ENCODE assay signal across 27 cellular contexts in the genomic region with DNA sequence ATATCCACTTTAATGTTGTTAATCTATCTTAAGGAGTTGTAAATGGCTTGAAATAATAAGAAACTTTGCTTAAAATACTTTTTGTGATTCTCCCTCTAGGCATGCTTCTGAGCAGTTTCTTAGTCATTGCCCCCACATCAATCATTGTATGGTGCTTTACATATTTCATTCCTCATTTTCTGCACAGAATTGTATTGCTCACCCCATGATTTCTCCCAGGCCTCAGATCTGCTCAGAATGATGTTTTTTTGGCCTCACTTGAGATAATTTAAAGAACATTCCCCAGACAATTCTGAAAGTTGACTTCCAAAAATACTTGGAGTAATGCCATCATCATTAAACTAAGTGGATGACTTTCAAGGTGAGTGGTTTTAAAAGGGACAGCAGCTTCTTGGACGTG.
A peak's percentile ranks its signal among the peaks of the same experiment; 100 is the strongest.
DNase-seq lines count a peak whose midpoint lies in the region; ATAC-seq, FAIRE-seq and TF ChIP-seq lines count a peak whose summit lies in the region.
"Had no signal": no experiment of that assay in that cellular context is flagged by ENCODE, and none has a peak within 500 bp of the region (broad histone marks: within the 10 kb centered on the region; RNA-seq: fewer than 3 reads in every experiment).

No MANE protein-coding gene starts in this region.

- BruUV-seq in PC-3 (replicated peaks; lab: Mats Ljungman, UMichigan): no TSS peak

- CTCF ChIA-PET in PC-3 (lab: Charles Lee): no interaction called here

- intact Hi-C loops in PC-3 (cut with micrococcal nuclease) (no loop called here), esophagus muscularis mucosa (cut with DNase I) (no loop called here), pancreas (cut with DNase I) (no loop called here)

- H3K36me3 Mint-ChIP-seq in nephron (ENCODE audit: low read depth): no peaks in the 10 kb centered on the region
- H3K36me3 Mint-ChIP-seq: activated naive CD4-positive, alpha-beta T cell treated with anti-CD3 and anti-CD28 coated beads, Interleukin-2, amount 50 U/mL, for 72 hours had no signal

- H3K4me1 ChIP-seq in PC-3 (ENCODE audit: insufficient read depth, low read length) (peaks cover 13% of the 10 kb centered on the region), esophagus muscularis mucosa (peaks cover 0 to 32% (median 17%) of the 10 kb centered on the region in 4 donors), pancreas (no peaks in the 10 kb centered on the region)
- H3K4me1 ChIP-seq: body of pancreas, stomach had no signal

- ATAC-seq in PC-3 (peak; percentile 85), SK-N-SH treated with all-trans-retinoic acid at 6 μM for 48 hours (no peak), GM19455 (IDR thresholded peaks at IDR 0.05; ENCODE audit: unreplicated experiment) (no peak), pancreas (no peak)
- ATAC-seq: activated naive CD4-positive, alpha-beta T cell treated with anti-CD3 and anti-CD28 coated beads, Interleukin-2, amount 50 U/mL, for 72 hours; activated T-helper 17 cell treated with anti-CD3 and anti-CD28 coated beads, Interleukin-2, amount 50 U/mL, for 72 hours; body of pancreas; GM23338 had no signal

- DNase-seq in H54 (ENCODE audit: insufficient read length, low spot score) (no peak), PC-3 (peak; percentile 55), esophagus muscularis mucosa (ENCODE audit: extremely low spot score) (no peak), GM12891 (ENCODE audit: insufficient read length, low spot score) (no peak), pancreas (no peak)
- DNase-seq: activated CD4-positive, alpha-beta T cell treated with anti-CD3 and anti-CD28 coated beads, Interleukin-2, amount 50 U/mL, for 48 hours; activated CD4-positive, CD25-positive, alpha-beta regulatory T cell; activated CD8-positive, alpha-beta memory T cell treated with anti-CD3 and anti-CD28 coated beads, Interleukin-2, amount 50 U/mL, for 4 hours; body of pancreas; effector CD4-positive, alpha-beta T cell; erythroblast; GDM1; islet precursor cell; Karpas-422; MV-4-11; NCI-H187; SHP77 treated with DMSO at 0.1 percent for 48 hours; stomach; trophoblast cell had no signal

- no peaks in the 10 kb centered on the region for H3K79me2 ChIP-seq in PC-3 (ENCODE audit: low read length)

- TF ChIP-seq POLR2A in H54 (IDR thresholded peaks at IDR 0.05; ENCODE audit: low read depth, low read length): no peak
- TF ChIP-seq POLR2A in esophagus muscularis mucosa (IDR thresholded peaks at IDR 0.05; ENCODE audit: low read depth): no peak
- TF ChIP-seq POLR2A in GM12891 (IDR thresholded peaks at IDR 0.05; ENCODE audit: low read depth, low read length): no peak

- H3K27ac ChIP-seq in PC-3 (ENCODE audit: low read length) (no peak overlapping the region), esophagus muscularis mucosa (replicated peaks in 1 of 4) (peak overlapping the region in 3 of 4 donors; percentile 1 to 40 (median 1)), pancreas (no peak overlapping the region)
- H3K27ac ChIP-seq: body of pancreas, stomach had no signal

- peak overlapping the region in 2 of 3 experiments; percentile 6 to 10 for H3K27ac Mint-ChIP-seq in nephron
- H3K27ac Mint-ChIP-seq: activated naive CD4-positive, alpha-beta T cell treated with anti-CD3 and anti-CD28 coated beads, Interleukin-2, amount 50 U/mL, for 72 hours; activated T-helper 17 cell treated with anti-CD3 and anti-CD28 coated beads, Interleukin-2, amount 50 U/mL, for 72 hours; GM23338 had no signal

- TF ChIP-seq EP300 in esophagus muscularis mucosa (IDR thresholded peaks at IDR 0.05): no peak

- H3K27me3 ChIP-seq in PC-3 (ENCODE audit: low read length): no peaks in the 10 kb centered on the region
- H3K27me3 ChIP-seq in esophagus muscularis mucosa: no peaks in the 10 kb centered on the region
- no peaks in the 10 kb centered on the region for H3K27me3 ChIP-seq in pancreas
- H3K27me3 ChIP-seq: body of pancreas, stomach had no signal

- H3K9me3 ChIP-seq in PC-3 (ENCODE audit: low read length) (no peaks in the 10 kb centered on the region), esophagus muscularis mucosa (no peaks in the 10 kb centered on the region), pancreas (no peaks in the 10 kb centered on the region)
- H3K9me3 ChIP-seq: body of pancreas, stomach had no signal

- no peaks in the 10 kb centered on the region for H3K9me3 Mint-ChIP-seq in nephron
- H3K9me3 Mint-ChIP-seq: activated naive CD4-positive, alpha-beta T cell treated with anti-CD3 and anti-CD28 coated beads, Interleukin-2, amount 50 U/mL, for 72 hours; activated T-helper 17 cell treated with anti-CD3 and anti-CD28 coated beads, Interleukin-2, amount 50 U/mL, for 72 hours; GM23338 had no signal

- WGBS in esophagus muscularis mucosa: 42% methylated on average over 1 of the region's 1 CpG
- 41 to 55% methylated on average over 1 of the region's 1 CpG for WGBS in pancreas, 2 donors

- no peak overlapping the region for H3K4me2 ChIP-seq in PC-3 (ENCODE audit: low read length)
- H3K4me2 ChIP-seq: GM23338 had no signal

- POLR2A ChIA-PET in PC-3 (lab: Charles Lee; ENCODE audit: unreplicated experiment): no interaction called here

- H3K36me3 ChIP-seq in PC-3 (ENCODE audit: low read depth, low read length): no peaks in the 10 kb centered on the region
- H3K36me3 ChIP-seq in esophagus muscularis mucosa: no peaks in the 10 kb centered on the region
- no peaks in the 10 kb centered on the region for H3K36me3 ChIP-seq in pancreas
- H3K36me3 ChIP-seq: stomach had no signal

- no peak for TF ChIP-seq CTCF in PC-3 (conservative IDR thresholded peaks at IDR 0.05; ENCODE audit: low read depth, low read length)
- no peak for TF ChIP-seq CTCF in esophagus muscularis mucosa (IDR thresholded peaks at IDR 0.05)
- no peak for TF ChIP-seq CTCF in nephron (IDR thresholded peaks at IDR 0.05; ENCODE audit: unreplicated experiment in 3 of 3)
- TF ChIP-seq CTCF in pancreas (IDR thresholded peaks at IDR 0.05): no peak

- H3K4me1 Mint-ChIP-seq in nephron: peaks cover 6% of the 10 kb centered on the region
- H3K4me1 Mint-ChIP-seq: activated T-helper 17 cell treated with anti-CD3 and anti-CD28 coated beads, Interleukin-2, amount 50 U/mL, for 72 hours; GM23338 had no signal

- no peak overlapping the region for H2AFZ ChIP-seq in PC-3 (ENCODE audit: low read length)
- H2AFZ ChIP-seq: GM23338 had no signal

- H3K27me3 Mint-ChIP-seq in nephron (ENCODE audit: low read depth): no peaks in the 10 kb centered on the region

- no peaks in the 10 kb centered on the region for H3K9me2 ChIP-seq in PC-3 (replicated peaks; ENCODE audit: low read length)

- FAIRE-seq in H54 (lab: Jason Lieb, UNC) (peak; percentile 55), GM12891 (lab: Jason Lieb, UNC) (no peak), pancreas (lab: Jason Lieb, UNC) (no peak)
- FAIRE-seq: D721Med, GM18507 had no signal

- H3K9ac ChIP-seq in PC-3 (ENCODE audit: low read length): no peak overlapping the region

- no peaks in the 10 kb centered on the region for H3F3A ChIP-seq in PC-3 (ENCODE audit: low read length, unreplicated experiment)

- no peaks in the 10 kb centered on the region for H4K20me1 ChIP-seq in PC-3 (ENCODE audit: low read length)

- no peak overlapping the region for H3K4me3 ChIP-seq in PC-3 (ENCODE audit: low read length)
- H3K4me3 ChIP-seq in esophagus muscularis mucosa: no peak overlapping the region
- H3K4me3 ChIP-seq in pancreas: no peak overlapping the region
- H3K4me3 ChIP-seq: body of pancreas, GM23338, stomach had no signal

- no peak overlapping the region for H3K4me3 Mint-ChIP-seq in nephron
- H3K4me3 Mint-ChIP-seq: activated T-helper 17 cell treated with anti-CD3 and anti-CD28 coated beads, Interleukin-2, amount 50 U/mL, for 72 hours; GM23338 had no signal

TF ChIP-seq in SK-N-SH treated with all-trans-retinoic acid at 6 μM for 48 hours, 23 proteins besides CTCF, POLR2A, EP300 and RAD21:
- TF ChIP-seq ZC3H10 (CRISPR knock-in tag; IDR thresholded peaks at IDR 0.05) (no peak), ISL1 (CRISPR knock-in tag; IDR thresholded peaks at IDR 0.05) (no peak)

TF ChIP-seq in GM12891, 5 proteins besides CTCF, POLR2A, EP300 and RAD21:
- TF ChIP-seq POU2F2 (IDR thresholded peaks at IDR 0.05; ENCODE audit: low read depth, low read length) (no peak), TAF1 (IDR thresholded peaks at IDR 0.05; ENCODE audit: low read depth, low read length) (no peak), PAX5 (IDR thresholded peaks at IDR 0.05; ENCODE audit: insufficient read depth, low read length, severe bottlenecking) (no peak), POLR2AphosphoS5 (IDR thresholded peaks at IDR 0.05; ENCODE audit: low read depth, low read length) (no peak), SPI1 (IDR thresholded peaks at IDR 0.05; ENCODE audit: low read depth, low read length) (no peak)

Comparison
In these comparisons a context has a peak if more than half of its experiments do, and no peak if none do; other contexts are left out.
1. H3K27ac ChIP-seq: peak in esophagus muscularis mucosa (3 of 4); none in PC-3 (single experiment) and pancreas (0 of 4).